8 cellular contexts compared by ENCODE assay signal in the genomic region with DNA sequence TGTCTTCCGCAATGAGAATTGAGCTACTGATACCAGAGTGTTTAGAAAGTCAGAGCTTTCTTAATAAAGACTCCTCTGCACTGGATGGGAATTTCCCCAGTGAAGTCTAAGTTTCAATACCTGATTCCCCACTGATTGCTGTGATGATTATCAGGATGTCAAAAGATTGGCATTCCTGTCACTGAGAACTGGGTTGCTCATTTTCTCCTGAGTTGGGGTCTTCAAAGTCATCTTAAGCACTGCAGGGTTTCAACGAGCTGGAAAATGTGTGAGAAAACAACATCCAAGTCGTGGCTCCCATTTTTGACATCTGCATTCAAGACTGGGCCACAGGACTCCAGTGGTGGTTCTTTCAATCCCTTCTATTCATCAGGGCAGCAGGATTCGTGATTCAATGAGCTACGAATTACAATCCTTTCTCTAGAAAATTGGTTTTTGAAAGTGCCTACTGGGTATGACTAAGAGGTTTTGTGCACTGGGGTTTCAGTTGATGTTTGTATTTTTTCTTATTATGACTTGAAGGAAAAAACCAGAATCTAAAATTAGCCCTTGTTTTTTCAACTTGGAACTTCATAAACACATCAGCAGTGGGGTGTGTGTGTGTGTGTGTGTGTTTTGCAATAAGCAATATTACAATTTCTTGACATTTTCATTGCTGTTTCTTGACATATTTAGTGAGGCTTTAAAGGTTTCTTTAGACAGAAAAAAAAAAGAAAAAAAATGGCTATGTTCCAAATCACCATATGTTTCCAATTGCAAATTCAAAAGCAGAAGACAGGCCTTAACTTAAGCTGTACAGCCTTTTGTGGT.
DNase-seq lines count a peak whose midpoint lies in the region; ATAC-seq and TF ChIP-seq lines count a peak whose summit lies in the region.

No MANE protein-coding gene starts in this region.

- no peak for TF ChIP-seq CTCF in GM06990 (IDR thresholded peaks at IDR 0.05; ENCODE audit: insufficient read depth, low read length, poor library complexity, severe bottlenecking)
- TF ChIP-seq CTCF in dorsolateral prefrontal cortex (IDR thresholded peaks at IDR 0.05 in 54 of 56, conservative IDR thresholded peaks at IDR 0.05 in 2 of 56; ENCODE audit: low read depth in 1 of 56, partially characterized antibody in 56 of 56): no peak
- no peak for TF ChIP-seq CTCF in tibial nerve (IDR thresholded peaks at IDR 0.05)

- ATAC-seq in GM21381 (IDR thresholded peaks at IDR 0.05; ENCODE audit: unreplicated experiment) (peak; percentile 72), HG03558 (IDR thresholded peaks at IDR 0.05; ENCODE audit: extremely low read depth, unreplicated experiment) (peak; percentile 74)

- H3K27ac ChIP-seq in dorsolateral prefrontal cortex: peak overlapping the region in 47 of 59 donors; percentile 1 to 83 (median 58)
- H3K27ac ChIP-seq in tibial nerve: peak overlapping the region in 3 of 4 donors; percentile 55 to 92 (median 65)

- peak in 1 of 2 donors; percentile 41 for TF ChIP-seq EP300 in tibial nerve (IDR thresholded peaks at IDR 0.05)

- DNase-seq in GM06990 (ENCODE audit: extremely low read depth, insufficient read length): peak; percentile 59
- DNase-seq in dorsolateral prefrontal cortex: no peak
- no peak for DNase-seq in tibial nerve (ENCODE audit: low spot score in 2 of 2)
- no peak for DNase-seq in HuH-7 (ENCODE audit: low spot score)
- no peak for DNase-seq in NCI-H510A treated with DMSO at 0.1 percent for 48 hours (lab: John Stamatoyannopoulos, UW)
- no peak for DNase-seq in iPS-NIHi7 (ENCODE audit: extremely low spot score)

- intact Hi-C loops in dorsolateral prefrontal cortex (cut with DNase I): no loop called here

- H3K27me3 ChIP-seq in GM06990 (replicated peaks; ENCODE audit: control insufficient read depth, insufficient read depth, low read length) (no peaks in the 10 kb centered on the region), dorsolateral prefrontal cortex (no peaks in the 10 kb centered on the region), tibial nerve (no peaks in the 10 kb centered on the region)

- WGBS in tibial nerve, 2 donors: 37 to 41% methylated on average over 5 of the region's 5 CpGs

- no peaks in the 10 kb centered on the region for H3K36me3 ChIP-seq in GM06990 (ENCODE audit: control insufficient read depth, insufficient read depth, low read length)
- no peaks in the 10 kb centered on the region for H3K36me3 ChIP-seq in tibial nerve

- TF ChIP-seq POLR2A in tibial nerve (IDR thresholded peaks at IDR 0.05): no peak

- no peaks in the 10 kb centered on the region for H3K9me3 ChIP-seq in tibial nerve

- H3K4me3 ChIP-seq in GM06990 (replicated peaks; ENCODE audit: low read depth, low read length): peak overlapping the region; percentile 17; the same call in 1 of the 2 replicates
- no peak overlapping the region for H3K4me3 ChIP-seq in dorsolateral prefrontal cortex
- no peak overlapping the region for H3K4me3 ChIP-seq in tibial nerve

- peaks cover 0 to 56% (median 14%) of the 10 kb centered on the region in 4 donors for H3K4me1 ChIP-seq in tibial nerve
